In genomic region chr22:43798492-43798891, GRCh38 we compare ENCODE assay signal across 14 cellular contexts. TPM values are rescaled to one million over a fixed set of nuclear protein-coding genes. Genes with fewer than 3 reads are reported as not detected.
DNase-seq lines count a peak whose midpoint lies in the region; ATAC-seq and TF ChIP-seq lines count a peak whose summit lies in the region.
"Had no signal": no experiment of that assay in that cellular context is flagged by ENCODE, and none has a peak within 500 bp of the region (broad histone marks: within the 10 kb centered on the region; RNA-seq: fewer than 3 reads in every experiment).

No MANE protein-coding gene starts in this region.

- POLR2A ChIA-PET in CD8-positive, alpha-beta memory T cell (lab: Charles Lee): no interaction called here

- no peaks in the 10 kb centered on the region for H3K9me3 ChIP-seq in CD8-positive, alpha-beta memory T cell (ENCODE audit: low read length)

- H3K9me3 Mint-ChIP-seq in CD8-positive, alpha-beta memory T cell: peaks cover 7 to 25% (median 19%) of the 10 kb centered on the region in 5 donors

- DNase-seq in GM12864 (ENCODE audit: low read depth) (peak; percentile 53), fibroblast of mammary gland (ENCODE audit: low read depth) (peak; percentile 39), NCI-H187 (lab: John Stamatoyannopoulos, UW) (no peak), NK-92 (lab: John Stamatoyannopoulos, UW; ENCODE audit: unreplicated experiment) (no peak)
- no peak for DNase-seq in CD8-positive, alpha-beta memory T cell
- no peak for DNase-seq in activated CD4-positive, CD25-positive, alpha-beta regulatory T cell treated with anti-CD3 and anti-CD28 coated beads, Interleukin-2, amount 50 U/mL, for 72 hours
- DNase-seq: activated gamma-delta T cell treated with Interleukin-2 at 50 U/mL for 16 hours, dermis blood vessel endothelial cell, DND-41, hippocampal formation, left ventricle myocardium inferior had no signal

- H3K36me3 ChIP-seq in CD8-positive, alpha-beta memory T cell (ENCODE audit: insufficient read depth, low read length): no peaks in the 10 kb centered on the region
- H3K36me3 ChIP-seq: left ventricle myocardium inferior had no signal

- no peak overlapping the region for H3K4me3 Mint-ChIP-seq in CD8-positive, alpha-beta memory T cell

- H3K4me1 ChIP-seq in CD8-positive, alpha-beta memory T cell (ENCODE audit: insufficient read depth, low read length): no peaks in the 10 kb centered on the region

- no peak overlapping the region for H3K27ac ChIP-seq in CD8-positive, alpha-beta memory T cell (ENCODE audit: low read depth, low read length)
- H3K27ac ChIP-seq: left ventricle myocardium inferior, VCaP had no signal

- H3K27ac Mint-ChIP-seq in CD8-positive, alpha-beta memory T cell: no peak overlapping the region

- ATAC-seq in GM19351 (IDR thresholded peaks at IDR 0.05; ENCODE audit: unreplicated experiment) (peak; percentile 69), HG03520 (IDR thresholded peaks at IDR 0.05; ENCODE audit: unreplicated experiment) (peak; percentile 61)

- no peak overlapping the region for H3K4me3 ChIP-seq in GM12864 (ENCODE audit: low read depth, low read length)
- H3K4me3 ChIP-seq in fibroblast of mammary gland (ENCODE audit: control insufficient read depth, low read depth, low read length): no peak overlapping the region
- H3K4me3 ChIP-seq in CD8-positive, alpha-beta memory T cell (ENCODE audit: low read length): no peak overlapping the region
- H3K4me3 ChIP-seq: left ventricle myocardium inferior had no signal

- CTCF ChIA-PET in CD8-positive, alpha-beta memory T cell (lab: Charles Lee): no interaction called here

- no peaks in the 10 kb centered on the region for H3K27me3 ChIP-seq in CD8-positive, alpha-beta memory T cell (ENCODE audit: insufficient read depth, low read length, poor library complexity, severe bottlenecking)

- TF ChIP-seq CTCF in GM12864 (IDR thresholded peaks at IDR 0.05; ENCODE audit: low read depth, low read length, missing control alignments) (no peak), fibroblast of mammary gland (conservative IDR thresholded peaks at IDR 0.05; ENCODE audit: control insufficient read depth, insufficient read depth, low read depth, low read length) (no peak)

- peaks cover 39 to 58% of the 10 kb centered on the region in 2 donors for H3K27me3 Mint-ChIP-seq in CD8-positive, alpha-beta memory T cell

- H3K4me1 Mint-ChIP-seq in CD8-positive, alpha-beta memory T cell: no peaks in the 10 kb centered on the region

- peaks cover 0 to 10% (median 1%) of the 10 kb centered on the region in 3 donors for H3K36me3 Mint-ChIP-seq in CD8-positive, alpha-beta memory T cell

RNA-seq across cellular contexts. Expression of gene EFCAB6, which starts 13.6 kb away (rescaled TPM):
- under 1 TPM; 0.64 to 0.72 TPM for total RNA-seq in CD8-positive, alpha-beta memory T cell
- polyA plus RNA-seq in CD8-positive, alpha-beta memory T cell: 0.22 TPM

Comparison
In these comparisons a context has a peak if more than half of its experiments do, and no peak if none do; other contexts are left out.
1. DNase-seq: peak in GM12864 (single experiment) and fibroblast of mammary gland (single experiment); none in CD8-positive, alpha-beta memory T cell (0 of 5), activated CD4-positive, CD25-positive, alpha-beta regulatory T cell treated with anti-CD3 and anti-CD28 coated beads, Interleukin-2, amount 50 U/mL, for 72 hours (single experiment), NCI-H187 (0 of 2) and NK-92 (single experiment).